29 cellular contexts compared by ENCODE assay signal in genomic region chr22:39658806-39659463, GRCh38.
DNase-seq lines count a peak whose midpoint lies in the region; ATAC-seq and TF ChIP-seq lines count a peak whose summit lies in the region.
"Had no signal": no experiment of that assay in that cellular context is flagged by ENCODE, and none has a peak within 500 bp of the region (broad histone marks: within the 10 kb centered on the region; RNA-seq: fewer than 3 reads in every experiment).

No MANE protein-coding gene starts in this region.

- peaks cover 50% of the 10 kb centered on the region for H3K4me1 Mint-ChIP-seq in activated T-cell treated with anti-CD3 and anti-CD28 coated beads, Interleukin-2, amount 50 U/mL, for 4 hours (ENCODE audit: low read depth)
- peaks cover 41 to 81% (median 58%) of the 10 kb centered on the region in 4 donors for H3K4me1 Mint-ChIP-seq in CD4-positive, alpha-beta memory T cell
- peaks cover 34% of the 10 kb centered on the region for H3K4me1 Mint-ChIP-seq in activated CD8-positive, alpha-beta T cell treated with anti-CD3 and anti-CD28 coated beads for 36 hours (ENCODE audit: low read depth)
- peaks cover 31 to 81% (median 62%) of the 10 kb centered on the region in 4 donors for H3K4me1 Mint-ChIP-seq in naive thymus-derived CD8-positive, alpha-beta T cell

- ATAC-seq in activated T-cell treated with anti-CD3 and anti-CD28 coated beads, Interleukin-2, amount 50 U/mL, for 4 hours, result no peak
- no peak for ATAC-seq in activated CD8-positive, alpha-beta T cell treated with anti-CD3 and anti-CD28 coated beads for 36 hours
- no peak for ATAC-seq in naive thymus-derived CD8-positive, alpha-beta T cell
- ATAC-seq: esophagus mucosa, foreskin keratinocyte, GM12878, heart left ventricle, lower lobe of right lung, Panc1 had no signal

- intact Hi-C loops in CD4-positive, alpha-beta memory T cell (cut with micrococcal nuclease), result no loop called here
- intact Hi-C loops in activated CD8-positive, alpha-beta T cell treated with anti-CD3 and anti-CD28 coated beads for 36 hours (cut with micrococcal nuclease), result no loop called here

- peaks cover 69% of the 10 kb centered on the region for H3K4me1 ChIP-seq in CD4-positive, alpha-beta memory T cell (ENCODE audit: insufficient read depth, low read length)
- H3K4me1 ChIP-seq: BE2C, foreskin keratinocyte had no signal

- CTCF ChIA-PET in CD4-positive, alpha-beta memory T cell (lab: Charles Lee; ENCODE audit: partially characterized antibody), result no interaction called here
- CTCF ChIA-PET in activated CD8-positive, alpha-beta T cell treated with anti-CD3 and anti-CD28 coated beads for 36 hours (lab: Charles Lee), result no interaction called here

- H3K9me3 Mint-ChIP-seq in activated T-cell treated with anti-CD3 and anti-CD28 coated beads, Interleukin-2, amount 50 U/mL, for 4 hours, result no peaks in the 10 kb centered on the region
- H3K9me3 Mint-ChIP-seq in CD4-positive, alpha-beta memory T cell, result no peaks in the 10 kb centered on the region
- H3K9me3 Mint-ChIP-seq in activated CD8-positive, alpha-beta T cell treated with anti-CD3 and anti-CD28 coated beads for 36 hours, result no peaks in the 10 kb centered on the region
- no peaks in the 10 kb centered on the region for H3K9me3 Mint-ChIP-seq in naive thymus-derived CD8-positive, alpha-beta T cell
- H3K9me3 Mint-ChIP-seq: nephron had no signal

- H3K4me3 ChIP-seq in CD4-positive, alpha-beta memory T cell (ENCODE audit: low read length in 2 of 2), result peak overlapping the region; percentile 15 to 43
- H3K4me3 ChIP-seq: ascending aorta, cardiac muscle cell, coronary artery, GM12878, heart left ventricle, lower lobe of right lung, MG63, tibial artery had no signal

- no peak for DNase-seq in activated T-cell treated with anti-CD3 and anti-CD28 coated beads, Interleukin-2, amount 50 U/mL, for 4 hours
- DNase-seq in activated T-cell treated with anti-CD3 and anti-CD28 coated beads, Interleukin-2, amount 50 U/mL, for 1 hour, result no peak
- peak in 1 of 5 donors; percentile 24 for DNase-seq in CD4-positive, alpha-beta memory T cell
- no peak for DNase-seq in activated CD8-positive, alpha-beta T cell treated with anti-CD3 and anti-CD28 coated beads for 36 hours
- DNase-seq in naive thymus-derived CD8-positive, alpha-beta T cell, result no peak
- DNase-seq in stimulated activated CD4-positive, alpha-beta T cell treated with anti-CD3 and anti-CD28 coated beads, Interleukin-2, amount 100 ng/mL, for 24 hours, result no peak
- no peak for DNase-seq in medulla oblongata (ENCODE audit: extremely low spot score)
- DNase-seq in NCI-H1092 (lab: John Stamatoyannopoulos, UW), result no peak
- DNase-seq: activated gamma-delta T cell treated with Interleukin-2 at 50 U/mL for 16 hours, BE2C, HCEC 1CT, heart left ventricle, KBM-7, lower lobe of right lung, MG63, NCI-H1417, NCI-H2029 treated with DMSO at 0.1 percent for 48 hours, NCI-H526, SHP77 treated with DMSO at 0.1 percent for 48 hours, stomach, tibial artery had no signal

- H3K27me3 ChIP-seq in CD4-positive, alpha-beta memory T cell (ENCODE audit: insufficient read depth, low read length), result no peaks in the 10 kb centered on the region
- H3K27me3 ChIP-seq: MG63 had no signal

- peak overlapping the region; percentile 79 to 98 (median 92) for H3K27ac Mint-ChIP-seq in CD4-positive, alpha-beta memory T cell
- H3K27ac Mint-ChIP-seq in activated CD8-positive, alpha-beta T cell treated with anti-CD3 and anti-CD28 coated beads for 36 hours, result peak overlapping the region; percentile 20
- H3K27ac Mint-ChIP-seq in naive thymus-derived CD8-positive, alpha-beta T cell, result peak overlapping the region; percentile 52 to 93 (median 86)
- H3K27ac Mint-ChIP-seq: nephron had no signal

- peaks cover 8% of the 10 kb centered on the region for H3K27me3 Mint-ChIP-seq in activated T-cell treated with anti-CD3 and anti-CD28 coated beads, Interleukin-2, amount 50 U/mL, for 4 hours (ENCODE audit: low read depth)
- H3K27me3 Mint-ChIP-seq in CD4-positive, alpha-beta memory T cell, result no peaks in the 10 kb centered on the region
- H3K27me3 Mint-ChIP-seq in activated CD8-positive, alpha-beta T cell treated with anti-CD3 and anti-CD28 coated beads for 36 hours, result peaks cover 12% of the 10 kb centered on the region
- peaks cover 0 to 17% (median 10%) of the 10 kb centered on the region in 5 donors for H3K27me3 Mint-ChIP-seq in naive thymus-derived CD8-positive, alpha-beta T cell

- POLR2A ChIA-PET in CD4-positive, alpha-beta memory T cell (lab: Charles Lee; ENCODE audit: partially characterized antibody), result interaction anchor here (1.5 to 2.5 kb wide), 3 partner anchors 9 to 57 kb away, joined by 3 to 9 read pairs (median 5); no protein-coding TSS in a partner anchor
- POLR2A ChIA-PET in activated CD8-positive, alpha-beta T cell treated with anti-CD3 and anti-CD28 coated beads for 36 hours (lab: Charles Lee), result interaction anchor here (1.7 kb wide), 1 partner anchor 13 kb away, joined by 3 read pairs; no protein-coding TSS in a partner anchor
- POLR2A ChIA-PET in naive thymus-derived CD8-positive, alpha-beta T cell (lab: Charles Lee), result interaction anchor here (1.0 kb wide), 1 partner anchor 631 kb away, joined by 3 read pairs; no protein-coding TSS in a partner anchor

- H3K27ac ChIP-seq in CD4-positive, alpha-beta memory T cell (ENCODE audit: low read depth, low read length), result peak overlapping the region; percentile 12
- H3K27ac ChIP-seq: ascending aorta, cardiac muscle cell, coronary artery, foreskin keratinocyte, heart left ventricle, lower lobe of right lung, stomach, tibial artery had no signal

- H3K36me3 ChIP-seq in CD4-positive, alpha-beta memory T cell (ENCODE audit: insufficient read depth, low read length), result no peaks in the 10 kb centered on the region
- H3K36me3 ChIP-seq: ascending aorta, BE2C, cardiac muscle cell, heart left ventricle, lower lobe of right lung, MG63, stomach, tibial artery had no signal

- no peaks in the 10 kb centered on the region for H3K36me3 Mint-ChIP-seq in activated T-cell treated with anti-CD3 and anti-CD28 coated beads, Interleukin-2, amount 50 U/mL, for 4 hours (ENCODE audit: insufficient read depth)
- peaks cover 3 to 9% of the 10 kb centered on the region in 2 donors for H3K36me3 Mint-ChIP-seq in CD4-positive, alpha-beta memory T cell
- H3K36me3 Mint-ChIP-seq in activated CD8-positive, alpha-beta T cell treated with anti-CD3 and anti-CD28 coated beads for 36 hours (ENCODE audit: low read depth), result no peaks in the 10 kb centered on the region
- H3K36me3 Mint-ChIP-seq in naive thymus-derived CD8-positive, alpha-beta T cell, result no peaks in the 10 kb centered on the region

- no peak for TF ChIP-seq CTCF in activated CD8-positive, alpha-beta T cell treated with anti-CD3 and anti-CD28 coated beads for 36 hours (IDR thresholded peaks at IDR 0.05)

- H3K9me3 ChIP-seq in CD4-positive, alpha-beta memory T cell (ENCODE audit: control insufficient read depth in 1 of 2, low read length in 2 of 2), result no peaks in the 10 kb centered on the region
- H3K9me3 ChIP-seq: ascending aorta, BE2C, heart left ventricle, lower lobe of right lung, MG63, stomach, tibial artery had no signal

- H3K4me3 Mint-ChIP-seq in activated T-cell treated with anti-CD3 and anti-CD28 coated beads, Interleukin-2, amount 50 U/mL, for 4 hours, result peak overlapping the region; percentile 64
- peak overlapping the region; percentile 84 to 93 (median 88) for H3K4me3 Mint-ChIP-seq in CD4-positive, alpha-beta memory T cell
- H3K4me3 Mint-ChIP-seq in activated CD8-positive, alpha-beta T cell treated with anti-CD3 and anti-CD28 coated beads for 36 hours, result no peak overlapping the region
- H3K4me3 Mint-ChIP-seq in naive thymus-derived CD8-positive, alpha-beta T cell, result peak overlapping the region; percentile 53 to 83 (median 75)
- H3K4me3 Mint-ChIP-seq: nephron had no signal

Comparison
In these comparisons a context has a peak if more than half of its experiments do, and no peak if none do; other contexts are left out.
1. H3K27ac Mint-ChIP-seq: peak in every context shown above with its lines; median percentile 92 in CD4-positive, alpha-beta memory T cell; 86 in naive thymus-derived CD8-positive, alpha-beta T cell; 20 in activated CD8-positive, alpha-beta T cell treated with anti-CD3 and anti-CD28 coated beads for 36 hours.